Comparison of ENCODE assay signal across 8 cellular contexts in genomic region chr19:6737873-6738725, GRCh38. TPM values are rescaled to one million over a fixed set of nuclear protein-coding genes. Genes with fewer than 3 reads are reported as not detected.
DNase-seq lines count a peak whose midpoint lies in the region; ATAC-seq and TF ChIP-seq lines count a peak whose summit lies in the region.

No MANE protein-coding gene starts in this region.

- H2BK120ac ChIP-seq in neuronal stem cell (ENCODE audit: low read depth, low read length) = no peak overlapping the region

- TF ChIP-seq CTCF in RWPE2 (IDR thresholded peaks at IDR 0.05; ENCODE audit: poor library complexity, severe bottlenecking) = peak; percentile 83
- TF ChIP-seq CTCF in fibroblast of villous mesenchyme (IDR thresholded peaks at IDR 0.05; ENCODE audit: insufficient read depth, low read depth, low read length) = peak; percentile 74
- peak; percentile 47 to 74 (median 64) for TF ChIP-seq CTCF in testis (IDR thresholded peaks at IDR 0.05)

- DNase-seq in GM03348 (ENCODE audit: low spot score) = peak; percentile 69
- peak; percentile 94 for DNase-seq in RWPE2 (ENCODE audit: low spot score)
- DNase-seq in activated T-helper 2 cell treated with anti-CD3 and anti-CD28 coated beads, Interferon-gamma antibody, Interleukin-2, Interleukin-4, amounts not matched to agents 10 μg/mL and 5 μg/mL and 100 μg/mL, durations not matched to agents 14 hours and 24 hours and 36 hours (ENCODE audit: low spot score) = peak; percentile 75
- peak; percentile 87 for DNase-seq in fibroblast of villous mesenchyme (ENCODE audit: low read depth)
- peak; percentile 59 for DNase-seq in neuronal stem cell (ENCODE audit: low spot score)
- peak; percentile 99 for DNase-seq in testis

- H3K23ac ChIP-seq in neuronal stem cell (ENCODE audit: low read depth, low read length, poor library complexity) = no peak overlapping the region

- intact Hi-C loops in activated T-helper 2 cell treated with anti-CD3 and anti-CD28 coated beads, Interferon-gamma antibody, Interleukin-2, Interleukin-4, amounts not matched to agents 10 μg/mL and 5 μg/mL and 100 μg/mL, durations not matched to agents 14 hours and 24 hours and 36 hours (cut with micrococcal nuclease) = loop anchor here (1.0 to 2.0 kb wide), 5 partner anchors 15 to 125 kb away; partner anchors contain the start of gene TNFSF14
- intact Hi-C loops in testis (cut with DNase I; ENCODE audit: low total_unique reads) = no loop called here

- H3K4me3 ChIP-seq in HUES48 (ENCODE audit: low read depth, low read length) (peak overlapping the region; percentile 53), RWPE2 (ENCODE audit: severe bottlenecking) (no peak overlapping the region), fibroblast of villous mesenchyme (ENCODE audit: low read depth, low read length) (no peak overlapping the region), neuronal stem cell (ENCODE audit: low read length in 2 of 2) (peak overlapping the region in 1 of 2 donors; percentile 48), testis (peak overlapping the region in 1 of 2 donors; percentile 88)

- H3K9me3 ChIP-seq in HUES48 (ENCODE audit: control insufficient read depth, insufficient read depth, low read length) (no peaks in the 10 kb centered on the region), RWPE2 (ENCODE audit: severe bottlenecking) (no peaks in the 10 kb centered on the region), neuronal stem cell (replicated peaks in 1 of 2; ENCODE audit: control insufficient read depth in 2 of 2, insufficient read depth in 1 of 2, low read depth in 1 of 2, low read length in 2 of 2) (no peaks in the 10 kb centered on the region), testis (no peaks in the 10 kb centered on the region)

- H3K27ac Mint-ChIP-seq in activated T-helper 2 cell treated with anti-CD3 and anti-CD28 coated beads, Interferon-gamma antibody, Interleukin-2, Interleukin-4, amounts not matched to agents 10 μg/mL and 5 μg/mL and 100 μg/mL, durations not matched to agents 14 hours and 24 hours and 36 hours = peak overlapping the region; percentile 92

- H3K27ac ChIP-seq in HUES48 (ENCODE audit: low read depth, low read length) (peak overlapping the region; percentile 92), RWPE2 (ENCODE audit: poor library complexity, severe bottlenecking) (peak overlapping the region; percentile 85), neuronal stem cell (replicated peaks; ENCODE audit: low read length) (peak overlapping the region; percentile 32), testis (peak overlapping the region; percentile 81 to 94)

- H3K4me1 ChIP-seq in HUES48 (ENCODE audit: control insufficient read depth, insufficient read depth, low read length) (peaks cover 38% of the 10 kb centered on the region), RWPE2 (ENCODE audit: insufficient read depth, poor library complexity, severe bottlenecking) (peaks cover 14% of the 10 kb centered on the region), neuronal stem cell (ENCODE audit: control insufficient read depth in 2 of 2, insufficient read depth in 1 of 2, low read depth in 1 of 2, low read length in 2 of 2) (peaks cover 21 to 23% of the 10 kb centered on the region in 2 donors), testis (peaks cover 27% of the 10 kb centered on the region)

- H3K79me1 ChIP-seq in neuronal stem cell (ENCODE audit: low read depth, low read length) = peaks cover 3% of the 10 kb centered on the region

- H3K4me2 ChIP-seq in neuronal stem cell (ENCODE audit: insufficient read depth, low read length, poor library complexity, severe bottlenecking) = peak overlapping the region; percentile 41

- H2BK15ac ChIP-seq in neuronal stem cell (ENCODE audit: low read length) = no peak overlapping the region

- TF ChIP-seq POLR2A in testis (IDR thresholded peaks at IDR 0.05) = no peak

- H2BK5ac ChIP-seq in neuronal stem cell (ENCODE audit: low read length) = peak overlapping the region; percentile 76

- peak overlapping the region; percentile 57; the same call in 1 of the 2 replicates for H3K9ac ChIP-seq in HUES48 (ENCODE audit: low read depth, low read length)
- H3K9ac ChIP-seq in neuronal stem cell (ENCODE audit: low read depth, low read length, poor library complexity) = no peak overlapping the region

- H3K9me3 Mint-ChIP-seq in activated T-helper 2 cell treated with anti-CD3 and anti-CD28 coated beads, Interferon-gamma antibody, Interleukin-2, Interleukin-4, amounts not matched to agents 10 μg/mL and 5 μg/mL and 100 μg/mL, durations not matched to agents 14 hours and 24 hours and 36 hours = no peaks in the 10 kb centered on the region

- H3K14ac ChIP-seq in neuronal stem cell (ENCODE audit: low read length) = no peak overlapping the region

- WGBS in neuronal stem cell (ENCODE audit: extremely low coverage in 2 of 2, insufficient read length in 2 of 2, insufficient replicate concordance in 1 of 2), 2 donors = no CpG with 5 or more reads among the region's 11 CpGs
- WGBS in testis, 2 donors = 0 to 13% methylated on average over 4 to 11 of the region's 11 CpGs

- peak overlapping the region; percentile 98 for H3K4me3 Mint-ChIP-seq in activated T-helper 2 cell treated with anti-CD3 and anti-CD28 coated beads, Interferon-gamma antibody, Interleukin-2, Interleukin-4, amounts not matched to agents 10 μg/mL and 5 μg/mL and 100 μg/mL, durations not matched to agents 14 hours and 24 hours and 36 hours (ENCODE audit: low read depth)

- peaks cover 37% of the 10 kb centered on the region for H3K4me1 Mint-ChIP-seq in activated T-helper 2 cell treated with anti-CD3 and anti-CD28 coated beads, Interferon-gamma antibody, Interleukin-2, Interleukin-4, amounts not matched to agents 10 μg/mL and 5 μg/mL and 100 μg/mL, durations not matched to agents 14 hours and 24 hours and 36 hours (ENCODE audit: low read depth)

- peak overlapping the region; percentile 25 for H3K18ac ChIP-seq in neuronal stem cell (ENCODE audit: low read length)

- H4K8ac ChIP-seq in neuronal stem cell (ENCODE audit: low read depth, low read length) = no peak overlapping the region

- no peaks in the 10 kb centered on the region for H3K27me3 ChIP-seq in HUES48 (ENCODE audit: control insufficient read depth, insufficient read depth, low read length)
- no peaks in the 10 kb centered on the region for H3K27me3 ChIP-seq in RWPE2 (ENCODE audit: insufficient read depth, poor library complexity, severe bottlenecking)
- no peaks in the 10 kb centered on the region for H3K27me3 ChIP-seq in neuronal stem cell (ENCODE audit: control insufficient read depth in 3 of 3, insufficient read depth in 3 of 3, low read depth in 1 of 3, low read length in 3 of 3)
- no peaks in the 10 kb centered on the region for H3K27me3 ChIP-seq in testis

- H3K4ac ChIP-seq in neuronal stem cell (ENCODE audit: low read length) = no peak overlapping the region

- H2AFZ ChIP-seq in neuronal stem cell (ENCODE audit: low read length) = peak overlapping the region; percentile 90

- H2AK5ac ChIP-seq in neuronal stem cell (ENCODE audit: low read depth, low read length) = no peak overlapping the region

- peaks cover 35% of the 10 kb centered on the region for H3K36me3 Mint-ChIP-seq in activated T-helper 2 cell treated with anti-CD3 and anti-CD28 coated beads, Interferon-gamma antibody, Interleukin-2, Interleukin-4, amounts not matched to agents 10 μg/mL and 5 μg/mL and 100 μg/mL, durations not matched to agents 14 hours and 24 hours and 36 hours (ENCODE audit: low read depth)

- H2BK12ac ChIP-seq in neuronal stem cell (ENCODE audit: low read length) = no peak overlapping the region

- peak; percentile 35 for ATAC-seq in RWPE2 (ENCODE audit: low read depth)
- ATAC-seq in HG03135 (IDR thresholded peaks at IDR 0.05; ENCODE audit: unreplicated experiment) = no peak

- no peak overlapping the region for H4K91ac ChIP-seq in neuronal stem cell (ENCODE audit: low read depth, low read length, poor library complexity)

- no peaks in the 10 kb centered on the region for H3K27me3 Mint-ChIP-seq in activated T-helper 2 cell treated with anti-CD3 and anti-CD28 coated beads, Interferon-gamma antibody, Interleukin-2, Interleukin-4, amounts not matched to agents 10 μg/mL and 5 μg/mL and 100 μg/mL, durations not matched to agents 14 hours and 24 hours and 36 hours (ENCODE audit: low read depth)

- H3K36me3 ChIP-seq in HUES48 (ENCODE audit: control insufficient read depth, insufficient read depth, low read length) (peaks cover 9% of the 10 kb centered on the region), RWPE2 (ENCODE audit: low read depth) (peaks cover 25% of the 10 kb centered on the region), neuronal stem cell (replicated peaks in 1 of 2; ENCODE audit: control insufficient read depth in 2 of 2, insufficient read depth in 2 of 2, low read length in 2 of 2) (peaks cover 0 to 2% of the 10 kb centered on the region in 2 donors), testis (ENCODE audit: low read depth, missing control alignments) (no peaks in the 10 kb centered on the region)

RNA-seq across cellular contexts. Expression of gene GPR108, which starts 0.7 kb away (rescaled TPM):
- total RNA-seq in activated T-helper 2 cell treated with anti-CD3 and anti-CD28 coated beads, Interferon-gamma antibody, Interleukin-2, Interleukin-4, amounts not matched to agents 10 μg/mL and 5 μg/mL and 100 μg/mL, durations not matched to agents 14 hours and 24 hours and 36 hours = 90.4 and 95.4 TPM in 2 replicates
- total RNA-seq in fibroblast of villous mesenchyme (28.3 and 34.1 TPM in 2 replicates), testis (10 to 100 TPM; 61.8 to 87.1 TPM)
- polyA plus RNA-seq in neuronal stem cell (2013, experiment 1 of 2) = 54.3 TPM
- 53.1 TPM for polyA plus RNA-seq in neuronal stem cell (2013, experiment 2 of 2)
- polyA plus RNA-seq in testis (ENCODE audit: insufficient read depth, low read depth, low replicate concordance) = 105 TPM

RNA-seq across cellular contexts. Expression of gene TRIP10, which starts 1.4 kb away (rescaled TPM):
- total RNA-seq in activated T-helper 2 cell treated with anti-CD3 and anti-CD28 coated beads, Interferon-gamma antibody, Interleukin-2, Interleukin-4, amounts not matched to agents 10 μg/mL and 5 μg/mL and 100 μg/mL, durations not matched to agents 14 hours and 24 hours and 36 hours = 55.2 and 64.7 TPM in 2 replicates
- total RNA-seq in fibroblast of villous mesenchyme = 49.9 and 50.1 TPM in 2 replicates
- polyA plus RNA-seq in neuronal stem cell (2013, experiment 1 of 2) = 49.7 TPM
- polyA plus RNA-seq in neuronal stem cell (2013, experiment 2 of 2) = 50.0 TPM
- total RNA-seq in testis = 10 to 100 TPM; 60.4 to 62.7 TPM
- 65.8 TPM for polyA plus RNA-seq in testis (ENCODE audit: insufficient read depth, low read depth, low replicate concordance)

RNA-seq across cellular contexts. Expression of gene C3, which starts 17.6 kb away (rescaled TPM):
- 4.4 and 6.3 TPM in 2 replicates for total RNA-seq in activated T-helper 2 cell treated with anti-CD3 and anti-CD28 coated beads, Interferon-gamma antibody, Interleukin-2, Interleukin-4, amounts not matched to agents 10 μg/mL and 5 μg/mL and 100 μg/mL, durations not matched to agents 14 hours and 24 hours and 36 hours
- total RNA-seq in fibroblast of villous mesenchyme (1.6 and 76.0 TPM in 2 replicates), testis (100 to 1,000 TPM in 1 of 2 donors, 10 to 100 TPM in 1; 49.5 to 131 TPM)
- polyA plus RNA-seq in neuronal stem cell (2013, experiment 1 of 2) = 0.21 TPM
- 0.64 TPM for polyA plus RNA-seq in neuronal stem cell (2013, experiment 2 of 2)
- polyA plus RNA-seq in testis (ENCODE audit: insufficient read depth, low read depth, low replicate concordance) = 500 TPM

RNA-seq across cellular contexts. Expression of gene SH2D3A, which starts 29.1 kb away (rescaled TPM):
- total RNA-seq in activated T-helper 2 cell treated with anti-CD3 and anti-CD28 coated beads, Interferon-gamma antibody, Interleukin-2, Interleukin-4, amounts not matched to agents 10 μg/mL and 5 μg/mL and 100 μg/mL, durations not matched to agents 14 hours and 24 hours and 36 hours = 7.7 and 8.7 TPM in 2 replicates
- total RNA-seq in fibroblast of villous mesenchyme (under 0.01 TPM in 1 of 2 replicates, not detected in the other), testis (1 to 10 TPM; 7.4 to 7.5 TPM)
- 0.18 TPM for polyA plus RNA-seq in neuronal stem cell (2013, experiment 1 of 2)
- polyA plus RNA-seq in neuronal stem cell (2013, experiment 2 of 2) = 0.14 TPM
- polyA plus RNA-seq in testis (ENCODE audit: insufficient read depth, low read depth, low replicate concordance) = 12.8 TPM

RNA-seq across cellular contexts. Expression of gene VAV1, which starts 34.4 kb away (rescaled TPM):
- 68.9 and 69.7 TPM in 2 replicates for total RNA-seq in activated T-helper 2 cell treated with anti-CD3 and anti-CD28 coated beads, Interferon-gamma antibody, Interleukin-2, Interleukin-4, amounts not matched to agents 10 μg/mL and 5 μg/mL and 100 μg/mL, durations not matched to agents 14 hours and 24 hours and 36 hours
- not detected in 2 replicates for total RNA-seq in fibroblast of villous mesenchyme
- polyA plus RNA-seq in neuronal stem cell (2013, experiment 1 of 2) = 0.06 TPM
- 0.04 TPM for polyA plus RNA-seq in neuronal stem cell (2013, experiment 2 of 2)
- 1 to 10 TPM; 1.1 to 4.5 TPM for total RNA-seq in testis
- 8.9 TPM for polyA plus RNA-seq in testis (ENCODE audit: insufficient read depth, low read depth, low replicate concordance)

Comparison
In these comparisons a context has a peak if more than half of its experiments do, and no peak if none do; other contexts are left out.
1. H3K27ac ChIP-seq: peak in every context shown above with its lines; median percentile 92 in HUES48; 88 in testis; 85 in RWPE2; 32 in neuronal stem cell.